Comparison of ENCODE assay signal across 8 cellular contexts in genomic region chr17:3636154-3636907, GRCh38. TPM values are rescaled to one million over a fixed set of nuclear protein-coding genes. Genes with fewer than 3 reads are reported as not detected.
A peak's percentile ranks its signal among the peaks of the same experiment; 100 is the strongest.
DNase-seq lines count a peak whose midpoint lies in the region; ATAC-seq and TF ChIP-seq lines count a peak whose summit lies in the region.

Gene CTNS, plus strand, starts transcription at chr17:3636760. Its CDS starts 3,447 bp downstream, at chr17:3640207.
Gene SHPK, minus strand, starts transcription at chr17:3636250. Its CDS starts 31 bp downstream, at chr17:3636219.

- DNase-seq in BE2C (peak; percentile 93), GM19240 (ENCODE audit: insufficient read length, low spot score) (peak; percentile 97), NCI-H526 (lab: John Stamatoyannopoulos, UW) (peak; percentile 81 to 95), colonic mucosa (peak; percentile 97)
- peak; percentile 96 for DNase-seq in activated CD4-positive, alpha-beta T cell treated with anti-CD3 and anti-CD28 coated beads for 48 hours
- peak; percentile 90 to 93 for DNase-seq in stimulated activated CD4-positive, alpha-beta T cell treated with anti-CD3 and anti-CD28 coated beads, Interleukin-1b, Interleukin-23, amount 100 ng/mL, for 4 hours (ENCODE audit: low read depth in 2 of 2)

- H3K36me3 ChIP-seq in BE2C (no peaks in the 10 kb centered on the region), colonic mucosa (no peaks in the 10 kb centered on the region)

- H3K27ac ChIP-seq in colonic mucosa, result peak within 1 kb of the TSS; percentile 84
- H3K27ac ChIP-seq in layer of hippocampus (ENCODE audit: low read depth, low read length), result peak within 1 kb of the TSS; percentile 99

- H3K4me3 ChIP-seq in BE2C (ENCODE audit: low read depth, low read length) (peak within 1 kb of the TSS; percentile 69), colonic mucosa (peak within 1 kb of the TSS; percentile 90)

- TF ChIP-seq CTCF in BE2C (IDR thresholded peaks at IDR 0.05; ENCODE audit: low read depth, low read length), result no peak
- no peak for TF ChIP-seq CTCF in colonic mucosa (IDR thresholded peaks at IDR 0.05)

- peak; percentile 91 for ATAC-seq in HG03460 (IDR thresholded peaks at IDR 0.05; ENCODE audit: unreplicated experiment)

- no peaks in the 10 kb centered on the region for H3K4me1 ChIP-seq in BE2C
- no peaks in the 10 kb centered on the region for H3K4me1 ChIP-seq in colonic mucosa

- intact Hi-C loops in colonic mucosa (cut with DNase I), result no loop called here

- peak within 1 kb of the TSS; percentile 85 to 87 for H3K9ac ChIP-seq in colonic mucosa (ENCODE audit: low read depth in 2 of 2, low read length in 2 of 2)

- H3K9me3 ChIP-seq in BE2C (no peaks in the 10 kb centered on the region), colonic mucosa (no peaks in the 10 kb centered on the region)

- H3K27me3 ChIP-seq in BE2C, result no peaks in the 10 kb centered on the region
- H3K27me3 ChIP-seq in colonic mucosa, result no peaks in the 10 kb centered on the region
- H3K27me3 ChIP-seq in layer of hippocampus (ENCODE audit: control insufficient read depth, insufficient read depth, low read length), result no peaks in the 10 kb centered on the region

RNA-seq across cellular contexts. Expression of gene CTNS, which starts in this region (rescaled TPM):
- 2.3 TPM for polyA plus RNA-seq in BE2C (2012; ENCODE audit: insufficient read depth, insufficient read length, low read depth)
- total RNA-seq in colonic mucosa, result 1 to 10 TPM; 7.9 to 8.1 TPM

RNA-seq across cellular contexts. Expression of gene SHPK, which starts in this region (rescaled TPM):
- polyA plus RNA-seq in BE2C (2012; ENCODE audit: insufficient read depth, insufficient read length, low read depth), result 5.4 TPM
- total RNA-seq in colonic mucosa, result 10 to 100 TPM; 21.5 to 23.5 TPM

Comparison
In these comparisons a context has a peak if more than half of its experiments do, and no peak if none do; other contexts are left out.
1. Peak in every context shown above with its lines: DNase-seq, ATAC-seq, H3K4me3 ChIP-seq and H3K27ac ChIP-seq.